22 cellular contexts compared by ENCODE assay signal in the genomic region with DNA sequence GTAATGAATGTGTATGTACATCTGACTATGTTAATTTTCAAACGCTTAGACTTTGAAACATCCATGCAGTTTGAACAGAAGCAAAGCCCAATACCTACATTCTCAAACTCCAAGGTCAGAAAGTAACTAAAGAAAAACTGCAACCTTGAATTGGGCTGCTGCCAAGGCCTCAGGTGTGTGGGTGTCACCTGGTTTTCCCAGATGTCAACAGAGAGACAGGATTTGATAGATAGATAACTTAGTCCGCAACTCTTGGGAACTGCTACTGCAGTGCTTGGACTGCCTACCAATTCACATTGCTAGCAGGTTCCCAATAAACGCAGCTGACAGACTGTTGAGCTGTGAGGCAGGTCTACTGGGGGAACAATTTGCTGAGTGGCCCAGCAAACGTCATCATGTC.
DNase-seq lines count a peak whose midpoint lies in the region; ATAC-seq, FAIRE-seq and TF ChIP-seq lines count a peak whose summit lies in the region.
"Had no signal": no experiment of that assay in that cellular context is flagged by ENCODE, and none has a peak within 500 bp of the region (broad histone marks: within the 10 kb centered on the region; RNA-seq: fewer than 3 reads in every experiment).

No MANE protein-coding gene starts in this region.

- no peak for TF ChIP-seq CTCF in body of pancreas (IDR thresholded peaks at IDR 0.05)
- no peak for TF ChIP-seq CTCF in pancreas (IDR thresholded peaks at IDR 0.05)
- TF ChIP-seq CTCF in Peyer's patch (IDR thresholded peaks at IDR 0.05), result no peak

- H3K36me3 ChIP-seq in BLaER1, result no peaks in the 10 kb centered on the region
- no peaks in the 10 kb centered on the region for H3K36me3 ChIP-seq in body of pancreas (replicated peaks in 1 of 2; ENCODE audit: insufficient read depth in 1 of 2, low read depth in 2 of 2)
- H3K36me3 ChIP-seq in pancreas, result no peaks in the 10 kb centered on the region
- no peaks in the 10 kb centered on the region for H3K36me3 ChIP-seq in Peyer's patch

- peak; percentile 11 for DNase-seq in NCI-H69 (lab: John Stamatoyannopoulos, UW)
- DNase-seq in body of pancreas, result peak; percentile 21 to 46 (median 29)
- DNase-seq in pancreas, result peak in 2 of 6 donors; percentile 25 to 27
- DNase-seq in GF-D8 (lab: John Stamatoyannopoulos, UW), result no peak
- no peak for DNase-seq in RKO (ENCODE audit: low spot score)
- DNase-seq in Peyer's patch, result no peak
- DNase-seq in effector CD8-positive, alpha-beta T cell (lab: John Stamatoyannopoulos, UW), result no peak
- DNase-seq: AML-193; Calu3; CD8-positive, alpha-beta T cell; DMS 273 treated with DMSO at 0.1 percent for 48 hours; DMS53; DND-41; EL; HCEC 1CT had no signal

- H3K4me3 ChIP-seq in BLaER1 (no peak overlapping the region), body of pancreas (no peak overlapping the region), pancreas (no peak overlapping the region), Peyer's patch (no peak overlapping the region)
- H3K4me3 ChIP-seq: A549, GM23338 had no signal

- 6 to 26% methylated on average over 2 to 4 of the region's 4 CpGs for WGBS in body of pancreas, 2 donors
- 8 to 12% methylated on average over 4 of the region's 4 CpGs for WGBS in pancreas, 2 donors

- no peak for FAIRE-seq in pancreas (lab: Jason Lieb, UNC)
- FAIRE-seq: A549, GM12891, GM19239, H54 had no signal

- peak overlapping the region; percentile 25; the same call in 1 of the 2 replicates for H3K4me2 ChIP-seq in BLaER1
- H3K4me2 ChIP-seq: A549, GM23338 had no signal

- TF ChIP-seq POLR2A in body of pancreas (IDR thresholded peaks at IDR 0.05) (no peak), Peyer's patch (IDR thresholded peaks at IDR 0.05) (no peak)

- H3K27ac ChIP-seq in BLaER1 (no peak overlapping the region), body of pancreas (no peak overlapping the region), pancreas (no peak overlapping the region), Peyer's patch (no peak overlapping the region)
- H3K27ac ChIP-seq: 22Rv1, A549 had no signal

- H3K4me1 ChIP-seq in BLaER1, result peaks cover 14% of the 10 kb centered on the region
- H3K4me1 ChIP-seq in body of pancreas, result peaks cover 13% of the 10 kb centered on the region
- peaks cover 0 to 11% (median 9%) of the 10 kb centered on the region in 3 donors for H3K4me1 ChIP-seq in pancreas
- H3K4me1 ChIP-seq in Peyer's patch, result peaks cover 0 to 4% (median 0%) of the 10 kb centered on the region in 4 donors
- H3K4me1 ChIP-seq: A549 had no signal

- H3K9ac ChIP-seq in BLaER1, result no peak overlapping the region

- intact Hi-C loops in body of pancreas (cut with DNase I) (no loop called here), pancreas (cut with DNase I) (no loop called here)

- H4K20me1 ChIP-seq in BLaER1, result no peaks in the 10 kb centered on the region

- no peaks in the 10 kb centered on the region for H3K27me3 ChIP-seq in BLaER1
- H3K27me3 ChIP-seq in body of pancreas, result no peaks in the 10 kb centered on the region
- H3K27me3 ChIP-seq in pancreas, result no peaks in the 10 kb centered on the region
- no peaks in the 10 kb centered on the region for H3K27me3 ChIP-seq in Peyer's patch

- H3K9me3 ChIP-seq in BLaER1 (no peaks in the 10 kb centered on the region), body of pancreas (no peaks in the 10 kb centered on the region), pancreas (no peaks in the 10 kb centered on the region), Peyer's patch (no peaks in the 10 kb centered on the region)
- H3K9me3 ChIP-seq: A549 had no signal

- ATAC-seq in body of pancreas (no peak), pancreas (peak in 3 of 4 donors; percentile 30 to 54 (median 51))
- ATAC-seq: A549; CD8-positive, alpha-beta T cell; GM23338 had no signal

Comparison
In these comparisons a context has a peak if more than half of its experiments do, and no peak if none do; other contexts are left out.
1. DNase-seq: peak in NCI-H69 (single experiment) and body of pancreas (4 of 4); none in GF-D8 (single experiment), RKO (single experiment), Peyer's patch (0 of 3) and effector CD8-positive, alpha-beta T cell (single experiment).